ENCODE assay signal across 25 cellular contexts in genomic region chr5:180910735-180911134, GRCh38. TPM values are rescaled to one million over a fixed set of nuclear protein-coding genes. Genes with fewer than 3 reads are reported as not detected.
DNase-seq lines count a peak whose midpoint lies in the region; ATAC-seq and TF ChIP-seq lines count a peak whose summit lies in the region.
"Had no signal": no experiment of that assay in that cellular context is flagged by ENCODE, and none has a peak within 500 bp of the region (broad histone marks: within the 10 kb centered on the region; RNA-seq: fewer than 3 reads in every experiment).

No MANE protein-coding gene starts in this region.

- no peak overlapping the region for H3K9ac ChIP-seq in PC-3 (ENCODE audit: low read length)
- H3K9ac ChIP-seq in neural progenitor cell = no peak overlapping the region

- intact Hi-C loops in PC-3 (cut with micrococcal nuclease) = no loop called here

- peaks cover 24% of the 10 kb centered on the region for H3K4me1 Mint-ChIP-seq in neural progenitor cell
- H3K4me1 Mint-ChIP-seq: stimulated activated memory B cell treated with anti-CD40 and anti-IgM and Interleukin-4, amounts not matched to agents 10 μg/mL and 1 μg/mL and 100 μg/mL, for 72 hours had no signal

- DNase-seq in ELR (ENCODE audit: low read depth) = peak; percentile 40
- DNase-seq in PC-3 = peak; percentile 36
- peak; percentile 11 to 31 for DNase-seq in foreskin keratinocyte
- DNase-seq in neural progenitor cell (ENCODE audit: low spot score) = no peak
- DNase-seq in NCI-H1417 treated with DMSO at 0.1 percent for 48 hours (lab: John Stamatoyannopoulos, UW) = no peak
- no peak for DNase-seq in DMS114 treated with DMSO at 0.1 percent for 48 hours (lab: John Stamatoyannopoulos, UW; ENCODE audit: unreplicated experiment)
- DNase-seq: activated CD4-positive, alpha-beta T cell treated with anti-CD3 and anti-CD28 coated beads, Interleukin-2, amount 50 U/mL, for 4 hours; activated CD8-positive, alpha-beta memory T cell treated with anti-CD3 and anti-CD28 coated beads, Interleukin-2, amount 50 U/mL, for 4 hours; activated effector memory CD4-positive, alpha-beta T cell treated with Interleukin-2 at 50 U/mL for 16 hours; activated naive CD8-positive, alpha-beta T cell treated with anti-CD3 and anti-CD28 coated beads, Interleukin-2, amount 10 ng/mL, durations not matched to agents 7 days and 5 days; body of pancreas; effector memory CD8-positive, alpha-beta T cell; GOT3; MG63; mucosa of descending colon; NCI-H1436 treated with DMSO at 0.1 percent for 48 hours; RPMI8226; small intestine had no signal

- no peak overlapping the region for H3K4me3 ChIP-seq in PC-3 (ENCODE audit: low read length)
- no peak overlapping the region for H3K4me3 ChIP-seq in neural progenitor cell
- H3K4me3 ChIP-seq: body of pancreas, esophagus muscularis mucosa, GM12878, MG63, mucosa of descending colon had no signal

- POLR2A ChIA-PET in PC-3 (lab: Charles Lee; ENCODE audit: unreplicated experiment) = no interaction called here

- CTCF ChIA-PET in PC-3 (lab: Charles Lee) = interaction anchor here (0.5 kb wide), 1 partner anchor 267 kb away, joined by 5 read pairs; no protein-coding TSS in a partner anchor

- no peaks in the 10 kb centered on the region for H3K9me2 ChIP-seq in PC-3 (replicated peaks; ENCODE audit: low read length)

- H3K79me2 ChIP-seq in PC-3 (ENCODE audit: low read length) = no peaks in the 10 kb centered on the region
- no peaks in the 10 kb centered on the region for H3K79me2 ChIP-seq in neural progenitor cell (ENCODE audit: low read depth)

- H3K27me3 Mint-ChIP-seq in neural progenitor cell (ENCODE audit: insufficient read depth, low read depth) = no peaks in the 10 kb centered on the region

- TF ChIP-seq CTCF in PC-3 (conservative IDR thresholded peaks at IDR 0.05; ENCODE audit: low read depth, low read length) (no peak), foreskin keratinocyte (conservative IDR thresholded peaks at IDR 0.05) (no peak), neural progenitor cell (IDR thresholded peaks at IDR 0.05) (no peak)

- H3K9me3 ChIP-seq in PC-3 (ENCODE audit: low read length) (0 out of 2 replicates have a peak, but pooled peaks cover 8% of the 10 kb centered on the region), neural progenitor cell (ENCODE audit: low read depth) (no peaks in the 10 kb centered on the region)
- H3K9me3 ChIP-seq: body of pancreas, esophagus muscularis mucosa, mucosa of descending colon had no signal

- no peak overlapping the region for H3K27ac ChIP-seq in PC-3 (ENCODE audit: low read length)
- no peak overlapping the region for H3K27ac ChIP-seq in foreskin keratinocyte
- no peak overlapping the region for H3K27ac ChIP-seq in neural progenitor cell
- H3K27ac ChIP-seq: body of pancreas, esophagus muscularis mucosa had no signal

- no peaks in the 10 kb centered on the region for H3K36me3 ChIP-seq in PC-3 (ENCODE audit: low read depth, low read length)
- no peaks in the 10 kb centered on the region for H3K36me3 ChIP-seq in neural progenitor cell
- H3K36me3 ChIP-seq: esophagus muscularis mucosa, MG63 had no signal

- H4K20me1 ChIP-seq in PC-3 (ENCODE audit: low read length) = no peaks in the 10 kb centered on the region
- H4K20me1 ChIP-seq in neural progenitor cell (ENCODE audit: low read depth) = no peaks in the 10 kb centered on the region

- H3K27ac Mint-ChIP-seq in neural progenitor cell = no peak overlapping the region
- H3K27ac Mint-ChIP-seq: activated naive CD8-positive, alpha-beta T cell treated with anti-CD3 and anti-CD28 coated beads, Interleukin-2, amount 10 ng/mL, durations not matched to agents 7 days and 5 days; effector memory CD8-positive, alpha-beta T cell; stimulated activated memory B cell treated with anti-CD40 and anti-IgM and Interleukin-4, amounts not matched to agents 10 μg/mL and 1 μg/mL and 100 μg/mL, for 72 hours had no signal

- peaks cover 6% of the 10 kb centered on the region for H3K9me3 Mint-ChIP-seq in neural progenitor cell
- H3K9me3 Mint-ChIP-seq: effector memory CD8-positive, alpha-beta T cell; stimulated activated memory B cell treated with anti-CD40 and anti-IgM and Interleukin-4, amounts not matched to agents 10 μg/mL and 1 μg/mL and 100 μg/mL, for 72 hours had no signal

- H2AFZ ChIP-seq in PC-3 (ENCODE audit: low read length) = no peak overlapping the region
- peak overlapping the region; percentile 64 for H2AFZ ChIP-seq in neural progenitor cell (replicated peaks)

- H3K4me2 ChIP-seq in PC-3 (ENCODE audit: low read length) (no peak overlapping the region), neural progenitor cell (no peak overlapping the region)

- BruUV-seq in PC-3 (replicated peaks; lab: Mats Ljungman, UMichigan) = no TSS peak

- no peaks in the 10 kb centered on the region for H3K36me3 Mint-ChIP-seq in neural progenitor cell
- H3K36me3 Mint-ChIP-seq: activated naive CD8-positive, alpha-beta T cell treated with anti-CD3 and anti-CD28 coated beads, Interleukin-2, amount 10 ng/mL, durations not matched to agents 7 days and 5 days; stimulated activated memory B cell treated with anti-CD40 and anti-IgM and Interleukin-4, amounts not matched to agents 10 μg/mL and 1 μg/mL and 100 μg/mL, for 72 hours had no signal

- H3K4me3 Mint-ChIP-seq in neural progenitor cell = no peak overlapping the region
- H3K4me3 Mint-ChIP-seq: activated naive CD8-positive, alpha-beta T cell treated with anti-CD3 and anti-CD28 coated beads, Interleukin-2, amount 10 ng/mL, durations not matched to agents 7 days and 5 days; effector memory CD8-positive, alpha-beta T cell; stimulated activated memory B cell treated with anti-CD40 and anti-IgM and Interleukin-4, amounts not matched to agents 10 μg/mL and 1 μg/mL and 100 μg/mL, for 72 hours had no signal

- H3K4me1 ChIP-seq in PC-3 (ENCODE audit: insufficient read depth, low read length) (peaks cover 5% of the 10 kb centered on the region), foreskin keratinocyte (no peaks in the 10 kb centered on the region), neural progenitor cell (no peaks in the 10 kb centered on the region)
- H3K4me1 ChIP-seq: body of pancreas had no signal

- H3F3A ChIP-seq in PC-3 (ENCODE audit: low read length, unreplicated experiment) = no peaks in the 10 kb centered on the region
- H3F3A ChIP-seq in neural progenitor cell (ENCODE audit: low read depth) = no peaks in the 10 kb centered on the region

- ATAC-seq in PC-3 = no peak
- peak; percentile 70 for ATAC-seq in foreskin keratinocyte
- ATAC-seq in GM19035 (IDR thresholded peaks at IDR 0.05; ENCODE audit: unreplicated experiment) = no peak
- no peak for ATAC-seq in HG02970 (IDR thresholded peaks at IDR 0.05; ENCODE audit: low FRiP score, unreplicated experiment)
- ATAC-seq: body of pancreas; effector memory CD8-positive, alpha-beta T cell; GM12878; SK-N-SH treated with all-trans-retinoic acid at 6 μM for 48 hours; stimulated activated memory B cell treated with anti-CD40 and anti-IgM and Interleukin-4, amounts not matched to agents 10 μg/mL and 1 μg/mL and 100 μg/mL, for 72 hours had no signal

- H3K27me3 ChIP-seq in PC-3 (ENCODE audit: low read length) = no peaks in the 10 kb centered on the region
- peaks cover 2% of the 10 kb centered on the region for H3K27me3 ChIP-seq in foreskin keratinocyte
- no peaks in the 10 kb centered on the region for H3K27me3 ChIP-seq in neural progenitor cell
- H3K27me3 ChIP-seq: body of pancreas had no signal

RNA-seq across cellular contexts. Expression of gene BTNL8, which starts 11.8 kb away (rescaled TPM):
- total RNA-seq in PC-3 (2014; rRNA removed) (0.23 TPM in 1 of 2 replicates, not detected in the other), foreskin keratinocyte (not detected in 2 replicates), neural progenitor cell (ENCODE audit: low replicate concordance) (0.22 and 0.34 TPM in 2 replicates)
- not detected in 2 replicates for polyA plus RNA-seq in foreskin keratinocyte
- total RNA-seq: activated naive CD8-positive, alpha-beta T cell treated with anti-CD3 and anti-CD28 coated beads, Interleukin-2, amount 10 ng/mL, durations not matched to agents 7 days and 5 days; T-helper 2 cell treated with Interferon-gamma antibody and Interleukin-4, amounts not matched to agents 100 ng/mL and 5 ng/mL, for 36 hours had no signal

RNA-seq across cellular contexts. Expression of gene ZFP62, which starts 49.7 kb away (rescaled TPM):
- total RNA-seq in PC-3 (2014; rRNA removed) (16.6 and 24.3 TPM in 2 replicates), foreskin keratinocyte (16.0 and 18.3 TPM in 2 replicates), neural progenitor cell (ENCODE audit: low replicate concordance) (47.2 and 65.4 TPM in 2 replicates)
- 7.6 and 9.2 TPM in 2 replicates for polyA plus RNA-seq in foreskin keratinocyte

Comparison
In these comparisons a context has a peak if more than half of its experiments do, and no peak if none do; other contexts are left out.
1. DNase-seq: peak in ELR (single experiment), PC-3 (single experiment) and foreskin keratinocyte (2 of 2); none in neural progenitor cell (single experiment), NCI-H1417 treated with DMSO at 0.1 percent for 48 hours (single experiment) and DMS114 treated with DMSO at 0.1 percent for 48 hours (single experiment).